In the genomic region with DNA sequence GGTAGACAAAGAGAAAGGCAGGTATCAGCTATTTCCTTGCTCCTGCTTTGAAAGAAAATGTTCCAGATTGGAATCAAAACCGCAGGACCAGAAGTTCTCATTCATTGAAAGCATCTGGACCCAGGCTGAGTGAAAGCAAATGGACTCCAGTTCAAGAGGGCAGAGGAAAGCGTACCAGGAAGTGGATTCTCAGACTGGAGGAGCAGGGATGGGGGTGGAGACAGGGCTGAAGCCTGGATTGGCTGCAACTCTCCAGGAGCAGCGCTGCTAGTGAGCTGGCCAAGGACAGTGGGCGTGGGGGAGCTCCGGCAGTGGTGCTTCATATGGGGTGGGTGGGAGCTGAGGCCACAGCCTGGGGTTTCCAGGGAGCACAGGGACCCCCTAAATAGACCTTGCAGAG, we compare ENCODE assay signal across 13 cellular contexts.
DNase-seq lines count a peak whose midpoint lies in the region; ATAC-seq and TF ChIP-seq lines count a peak whose summit lies in the region.
"Had no signal": no experiment of that assay in that cellular context is flagged by ENCODE, and none has a peak within 500 bp of the region (broad histone marks: within the 10 kb centered on the region; RNA-seq: fewer than 3 reads in every experiment).

No MANE protein-coding gene starts in this region.

- TF ChIP-seq CTCF in BE2C (IDR thresholded peaks at IDR 0.05; ENCODE audit: low read depth, low read length) (no peak), brain microvascular endothelial cell (IDR thresholded peaks at IDR 0.05; ENCODE audit: low read depth, low read length, missing control alignments) (no peak)

- H3K27ac ChIP-seq in brain microvascular endothelial cell = no peak overlapping the region
- peak overlapping the region; percentile 6 for H3K27ac ChIP-seq in mesodermal cell (ENCODE audit: low read depth, low read length, severe bottlenecking)
- H3K27ac ChIP-seq: esophagus muscularis mucosa, neutrophil had no signal

- ATAC-seq in HG02884 (IDR thresholded peaks at IDR 0.05; ENCODE audit: unreplicated experiment) (no peak), GM18498 (IDR thresholded peaks at IDR 0.05; ENCODE audit: unreplicated experiment) (no peak), GM19397 (IDR thresholded peaks at IDR 0.05; ENCODE audit: unreplicated experiment) (no peak), GM21423 (IDR thresholded peaks at IDR 0.05; ENCODE audit: unreplicated experiment) (no peak)
- ATAC-seq: activated T-helper 17 cell treated with anti-CD3 and anti-CD28 coated beads, Interleukin-2, amount 50 U/mL, for 72 hours; CD8-positive, alpha-beta T cell had no signal

- H3K27me3 ChIP-seq in BE2C (no peaks in the 10 kb centered on the region), MG63 (no peaks in the 10 kb centered on the region), brain microvascular endothelial cell (replicated peaks) (no peaks in the 10 kb centered on the region)

- in situ Hi-C loops in brain microvascular endothelial cell (cut with HindIII; ENCODE audit: low pct_ligation_motif_present, low sequenced_read_pairs) = no loop called here

- H3K4me1 ChIP-seq in BE2C (peaks cover 24% of the 10 kb centered on the region), mesodermal cell (ENCODE audit: control insufficient read depth, insufficient read depth, low read length, poor library complexity, severe bottlenecking) (peaks cover 14% of the 10 kb centered on the region)

- DNase-seq in BE2C (peak; percentile 81), MG63 (peak; percentile 47), brain microvascular endothelial cell (peak; percentile 28)
- DNase-seq: CD8-positive, alpha-beta T cell; NCI-H1105 treated with DMSO at 0.1 percent for 48 hours had no signal

- H3K9me3 ChIP-seq in BE2C (no peaks in the 10 kb centered on the region), MG63 (no peaks in the 10 kb centered on the region), mesodermal cell (ENCODE audit: control insufficient read depth, low read length) (peaks cover 3% of the 10 kb centered on the region)
- H3K9me3 ChIP-seq: neutrophil had no signal

- peak overlapping the region; percentile 22; the same call in 1 of the 2 replicates for H3K4me3 ChIP-seq in BE2C (ENCODE audit: low read depth, low read length)
- H3K4me3 ChIP-seq in MG63 = no peak overlapping the region
- H3K4me3 ChIP-seq in brain microvascular endothelial cell (ENCODE audit: low read depth, low read length) = no peak overlapping the region
- H3K4me3 ChIP-seq in mesodermal cell (ENCODE audit: extremely low read depth, insufficient read depth, low read length, poor library complexity, severe bottlenecking) = no peak overlapping the region
- H3K4me3 ChIP-seq: esophagus muscularis mucosa had no signal

- WGBS in mesodermal cell (ENCODE audit: insufficient coverage in 2 of 2), 2 experiments = 42 to 57% methylated on average over 3 to 5 of the region's 5 CpGs

- H3K36me3 ChIP-seq in BE2C (no peaks in the 10 kb centered on the region), MG63 (no peaks in the 10 kb centered on the region), brain microvascular endothelial cell (replicated peaks) (no peaks in the 10 kb centered on the region), mesodermal cell (ENCODE audit: control insufficient read depth, insufficient read depth, low read length) (no peaks in the 10 kb centered on the region)
- H3K36me3 ChIP-seq: esophagus muscularis mucosa, neutrophil had no signal

Comparison
In these comparisons a context has a peak if more than half of its experiments do, and no peak if none do; other contexts are left out.
1. DNase-seq: peak in every context shown above with its lines; median percentile 81 in BE2C; 47 in MG63; 28 in brain microvascular endothelial cell.